23 cellular contexts compared by ENCODE assay signal in the genomic region with DNA sequence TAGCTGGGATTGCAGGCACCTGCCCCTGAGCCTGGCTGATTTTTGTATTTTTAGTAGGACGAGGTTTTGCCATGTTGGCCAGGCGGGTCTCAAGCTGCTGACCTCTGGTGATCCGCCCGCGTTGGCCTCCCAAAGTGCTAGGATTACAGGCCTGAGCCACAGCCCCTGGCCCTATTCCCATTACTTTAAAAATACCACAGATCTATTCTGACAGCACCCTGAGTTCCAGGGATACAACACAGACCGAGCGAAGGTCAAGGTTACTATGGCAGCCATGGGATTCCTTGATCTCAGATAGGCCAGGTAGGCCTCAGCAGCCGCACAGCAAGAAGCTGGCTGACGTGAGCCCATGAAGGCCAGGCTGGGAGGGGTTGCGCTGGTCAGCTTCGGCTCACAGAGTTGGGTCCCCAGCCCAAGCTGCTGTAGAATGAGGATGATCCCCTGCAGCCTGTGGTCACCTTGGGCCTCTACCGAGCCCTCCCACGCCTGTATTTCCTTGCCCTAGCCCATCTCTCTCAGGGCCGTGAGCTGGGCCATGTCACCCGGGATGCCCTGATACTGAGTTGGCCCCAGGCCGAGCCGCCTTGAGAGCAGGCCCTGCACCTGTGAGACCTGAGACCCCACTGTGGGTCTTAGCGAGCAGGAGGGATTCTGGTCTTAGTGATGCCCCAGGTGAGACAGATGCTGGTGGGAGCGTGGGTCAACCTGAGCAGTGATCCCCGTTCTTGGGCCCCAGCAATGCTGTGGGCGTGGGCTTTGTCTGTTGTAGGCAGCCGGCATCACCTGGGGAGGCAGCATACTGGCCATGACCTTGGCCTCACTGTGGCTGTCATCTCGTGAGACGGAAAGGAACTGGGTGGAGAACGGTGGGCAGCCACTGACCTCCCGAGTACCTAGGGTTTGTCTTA.
"Had no signal": no experiment of that assay in that cellular context is flagged by ENCODE, and none has a peak within 500 bp of the region (broad histone marks: within the 10 kb centered on the region; RNA-seq: fewer than 3 reads in every experiment).

No MANE protein-coding gene starts in this region.

- DNase-seq: activated CD4-positive, alpha-beta T cell treated with anti-CD3 and anti-CD28 coated beads, Interleukin-2, amount 50 U/mL, for 1 hour; activated CD8-positive, alpha-beta T cell treated with anti-CD3 and anti-CD28 coated beads, Interleukin-2, amount 10 ng/mL, durations not matched to agents 7 days and 5 days; activated gamma-delta T cell; activated naive CD4-positive, alpha-beta T cell treated with anti-CD3 and anti-CD28 coated beads, Interleukin-2, amount 50 U/mL, for 16 hours; anterior cingulate cortex; brain microvascular endothelial cell; central memory CD4-positive, alpha-beta T cell; effector memory CD4-positive, alpha-beta T cell; foreskin keratinocyte; hippocampal formation; left colon; stimulated activated CD4-positive, alpha-beta T cell treated with anti-CD3 and anti-CD28 coated beads, Interleukin-4, amount 100 ng/mL, for 1 hour; stimulated activated naive CD4-positive, alpha-beta T cell treated with Interleukin-2 at 50 U/mL for 16 hours; T-cell had no signal

- H2AFZ ChIP-seq: neural progenitor cell had no signal

- H3K36me3 ChIP-seq: neural progenitor cell had no signal

- H3K9ac ChIP-seq: neural progenitor cell had no signal

- H3K4me3 ChIP-seq: lung, neural progenitor cell, prostate gland, thoracic aorta, upper lobe of left lung had no signal

- H3K27ac ChIP-seq: brain microvascular endothelial cell, foreskin keratinocyte, neural progenitor cell, prostate gland, thoracic aorta, upper lobe of left lung, VCaP had no signal

- ATAC-seq: activated CD4-positive, CD25-positive, alpha-beta regulatory T cell treated with anti-CD3 and anti-CD28 coated beads, Interleukin-2, amount 50 U/mL, for 24 hours; activated CD8-positive, alpha-beta T cell treated with anti-CD3 and anti-CD28 coated beads, Interleukin-2, amount 10 ng/mL, durations not matched to agents 7 days and 5 days; foreskin keratinocyte; left colon; naive thymus-derived CD8-positive, alpha-beta T cell; sciatic nerve; T-cell had no signal

- H3K4me2 ChIP-seq: neural progenitor cell had no signal

- H3K27me3 ChIP-seq: brain microvascular endothelial cell, foreskin keratinocyte, neural progenitor cell, upper lobe of left lung had no signal

- H3K4me1 ChIP-seq: foreskin keratinocyte, neural progenitor cell, prostate gland, upper lobe of left lung had no signal

- H3K9me3 ChIP-seq: prostate gland, thoracic aorta, upper lobe of left lung had no signal
